ENCODE assay signal across 12 cellular contexts in genomic region chr11:12249590-12250260, GRCh38.
DNase-seq lines count a peak whose midpoint lies in the region; FAIRE-seq and TF ChIP-seq lines count a peak whose summit lies in the region.
"Had no signal": no experiment of that assay in that cellular context is flagged by ENCODE, and none has a peak within 500 bp of the region (broad histone marks: within the 10 kb centered on the region; RNA-seq: fewer than 3 reads in every experiment).

No MANE protein-coding gene starts in this region.

- TF ChIP-seq POLR2A in endothelial cell of umbilical vein (IDR thresholded peaks at IDR 0.05; ENCODE audit: low read depth, low read length), result no peak
- no peak for TF ChIP-seq POLR2A in transverse colon (IDR thresholded peaks at IDR 0.05)

- H3K9me3 ChIP-seq in endothelial cell of umbilical vein (replicated peaks; ENCODE audit: control insufficient read depth, insufficient read depth, low read length) (no peaks in the 10 kb centered on the region), transverse colon (no peaks in the 10 kb centered on the region)
- H3K9me3 ChIP-seq: lower lobe of right lung had no signal

- no peaks in the 10 kb centered on the region for H3K27me3 ChIP-seq in endothelial cell of umbilical vein (ENCODE audit: control insufficient read depth in 2 of 2, insufficient read depth in 2 of 2, low read length in 2 of 2)
- H3K27me3 ChIP-seq in transverse colon, result no peaks in the 10 kb centered on the region
- no peaks in the 10 kb centered on the region for H3K27me3 ChIP-seq in brain microvascular endothelial cell (replicated peaks)

- no peak overlapping the region for H3K27ac ChIP-seq in endothelial cell of umbilical vein (ENCODE audit: insufficient read depth, low read depth, low read length)
- H3K27ac ChIP-seq in transverse colon, result peak overlapping the region in 3 of 4 donors; percentile 57 to 87 (median 84)
- H3K27ac ChIP-seq in brain microvascular endothelial cell, result no peak overlapping the region
- H3K27ac ChIP-seq: lower lobe of right lung had no signal

- H4K20me1 ChIP-seq in endothelial cell of umbilical vein (replicated peaks; ENCODE audit: control insufficient read depth, extremely low read depth, insufficient read depth, low read length), result no peaks in the 10 kb centered on the region

- in situ Hi-C loops in transverse colon (cut with MboI; ENCODE audit: low pct_ligation_motif_present in 1 of 4, low pct_unique_long_range_greater_than_20kb in 1 of 4, low sequenced_read_pairs in 3 of 4) (loop anchor here (25.0 kb wide), 2 partner anchors 187 to 437 kb away; no protein-coding TSS in a partner anchor), brain microvascular endothelial cell (cut with HindIII; ENCODE audit: low pct_ligation_motif_present, low sequenced_read_pairs) (no loop called here)

- DNase-seq in NCI-H1105 (lab: John Stamatoyannopoulos, UW) (peak; percentile 97), NCI-H524 (lab: John Stamatoyannopoulos, UW) (peak; percentile 88 to 90), endothelial cell of umbilical vein (ENCODE audit: low read depth, low spot score) (peak; percentile 89), transverse colon (peak; percentile 59), brain microvascular endothelial cell (no peak), activated gamma-delta T cell treated with Interleukin-2 at 50 U/mL for 16 hours (no peak)
- DNase-seq in central memory CD4-positive, alpha-beta T cell, result no peak
- DNase-seq: lower lobe of right lung; Right ventricle myocardium superior; stimulated activated naive CD4-positive, alpha-beta T cell treated with Interleukin-2 at 50 U/mL for 16 hours had no signal

- no peak for TF ChIP-seq CTCF in endothelial cell of umbilical vein (IDR thresholded peaks at IDR 0.05; ENCODE audit: extremely low read depth in 1 of 2, insufficient read depth in 1 of 2, low read depth in 1 of 2, low read length in 2 of 2)
- no peak for TF ChIP-seq CTCF in transverse colon (IDR thresholded peaks at IDR 0.05)
- TF ChIP-seq CTCF in brain microvascular endothelial cell (IDR thresholded peaks at IDR 0.05; ENCODE audit: low read depth, low read length, missing control alignments), result no peak

- POLR2A ChIA-PET in endothelial cell of umbilical vein (lab: Charles Lee), result no interaction called here

- H3K36me3 ChIP-seq in endothelial cell of umbilical vein (ENCODE audit: control insufficient read depth in 2 of 2, extremely low read depth in 1 of 2, insufficient read depth in 2 of 2, low read length in 2 of 2) (peaks cover 0 to 18% of the 10 kb centered on the region in 2 experiments), transverse colon (no peaks in the 10 kb centered on the region), brain microvascular endothelial cell (replicated peaks) (peaks cover 89% of the 10 kb centered on the region)

- no peak overlapping the region for H3K4me2 ChIP-seq in endothelial cell of umbilical vein (ENCODE audit: insufficient read depth, low read length)
- H3K4me2 ChIP-seq: smooth muscle cell had no signal

- H3K9me1 ChIP-seq in endothelial cell of umbilical vein (replicated peaks; ENCODE audit: control insufficient read depth, extremely low read depth, insufficient read depth, low read length), result no peaks in the 10 kb centered on the region

- no peak overlapping the region for H3K9ac ChIP-seq in endothelial cell of umbilical vein (replicated peaks; ENCODE audit: extremely low read depth, insufficient read depth, low read length)

- dilution Hi-C loops in endothelial cell of umbilical vein (cut with MboI; ENCODE audit: extremely low pct_ligation_motif_present, low sequenced_read_pairs), result no loop called here

- peaks cover 5% of the 10 kb centered on the region for H3K4me1 ChIP-seq in endothelial cell of umbilical vein (ENCODE audit: control insufficient read depth, extremely low read depth, insufficient read depth, low read length)
- peaks cover 33 to 56% (median 39%) of the 10 kb centered on the region in 4 donors for H3K4me1 ChIP-seq in transverse colon

- TF ChIP-seq EP300 in transverse colon (IDR thresholded peaks at IDR 0.05; ENCODE audit: low read depth), result no peak

- FAIRE-seq in endothelial cell of umbilical vein (lab: Jason Lieb, UNC), result peak; percentile 73
- FAIRE-seq: G401.6 had no signal

- no peak overlapping the region for H2AFZ ChIP-seq in endothelial cell of umbilical vein (ENCODE audit: low read depth, low read length)

- H3K4me3 ChIP-seq in endothelial cell of umbilical vein (replicated peaks in 1 of 3; ENCODE audit: insufficient read depth in 1 of 3, low read depth in 1 of 3, low read length in 3 of 3) (no peak overlapping the region), transverse colon (no peak overlapping the region), brain microvascular endothelial cell (ENCODE audit: low read depth, low read length) (no peak overlapping the region)
- H3K4me3 ChIP-seq: lower lobe of right lung, smooth muscle cell had no signal

- intact Hi-C loops in endothelial cell of umbilical vein (cut with micrococcal nuclease), result no loop called here
- intact Hi-C loops in transverse colon (cut with DNase I; ENCODE audit: low total_unique reads), result no loop called here

- 51 to 100% methylated on average over 1 to 20 of the region's 20 CpGs for WGBS in transverse colon (ENCODE audit: low coverage in 1 of 2), 2 donors

- CTCF ChIA-PET in endothelial cell of umbilical vein (lab: Charles Lee), result interaction anchor here (1.0 to 2.0 kb wide), 5 partner anchors 10 to 318 kb away, joined by 3 to 9 read pairs (median 3); no protein-coding TSS in a partner anchor

- BruUV-seq in endothelial cell of umbilical vein (replicated peaks; lab: Mats Ljungman, UMichigan), result no TSS peak

- H3K79me2 ChIP-seq in endothelial cell of umbilical vein (ENCODE audit: control insufficient read depth, insufficient read depth, low read length), result no peaks in the 10 kb centered on the region

TF ChIP-seq in endothelial cell of umbilical vein, 7 proteins besides CTCF, POLR2A, EP300 and RAD21:
- TF ChIP-seq POLR2AphosphoS5 (IDR thresholded peaks at IDR 0.05; ENCODE audit: insufficient read depth, low read depth, low read length) (no peak), MAX (IDR thresholded peaks at IDR 0.05; ENCODE audit: insufficient read depth, insufficient read length) (peak; percentile 26)

Comparison
In these comparisons a context has a peak if more than half of its experiments do, and no peak if none do; other contexts are left out.
1. DNase-seq: peak in NCI-H1105 (single experiment), NCI-H524 (2 of 2), endothelial cell of umbilical vein (single experiment) and transverse colon (single experiment); none in brain microvascular endothelial cell (single experiment), central memory CD4-positive, alpha-beta T cell (single experiment) and activated gamma-delta T cell treated with Interleukin-2 at 50 U/mL for 16 hours (single experiment).
2. H3K27ac ChIP-seq: peak in transverse colon (3 of 4); none in endothelial cell of umbilical vein (single experiment) and brain microvascular endothelial cell (single experiment).